Comparison of ENCODE assay signal across 8 cellular contexts in the genomic region with DNA sequence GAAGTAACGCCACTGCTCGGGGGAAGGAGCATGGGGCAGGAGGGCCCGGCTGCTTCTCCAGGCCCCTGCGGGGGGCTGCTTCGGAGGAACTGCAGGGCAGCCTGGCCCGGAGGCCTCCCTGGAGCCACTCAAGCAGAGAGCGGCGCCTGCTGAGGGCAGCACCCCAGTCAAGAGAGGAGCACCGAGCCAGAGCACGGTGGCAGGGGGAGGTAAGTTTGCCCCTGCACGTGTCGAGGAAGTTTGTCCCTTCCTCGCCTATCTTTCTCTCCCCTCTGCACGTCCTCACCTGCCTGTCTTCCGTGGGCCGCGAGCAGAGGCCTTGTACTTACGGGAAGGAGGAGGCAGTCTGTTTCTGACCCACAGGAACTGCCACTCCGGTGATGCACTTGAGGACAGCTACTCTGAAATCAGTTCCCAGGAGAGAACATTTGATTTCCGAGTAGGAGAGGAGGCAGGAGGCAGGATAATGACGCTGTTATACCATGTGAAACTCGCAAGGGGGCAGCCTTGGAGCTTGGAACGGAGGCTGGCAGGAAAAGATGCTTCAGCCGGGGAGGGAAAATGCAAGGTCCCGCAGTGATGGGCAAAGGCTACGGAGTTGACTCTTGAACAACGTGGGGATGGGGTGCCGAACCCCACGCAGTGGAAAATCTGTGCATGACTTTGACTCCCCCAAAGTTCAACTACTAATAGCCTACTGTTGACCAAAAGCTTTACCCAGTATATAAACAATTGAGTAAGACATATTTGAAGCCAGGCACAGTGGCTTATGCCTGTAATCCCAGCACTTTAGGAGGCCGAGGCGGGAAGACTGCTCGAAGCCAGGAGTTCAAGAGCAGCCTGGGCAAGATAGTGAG. TPM values are rescaled to one million over a fixed set of nuclear protein-coding genes. Genes with fewer than 3 reads are reported as not detected.
DNase-seq lines count a peak whose midpoint lies in the region; ATAC-seq and TF ChIP-seq lines count a peak whose summit lies in the region.

No MANE protein-coding gene starts in this region.

- H3K27me3 ChIP-seq in adrenal gland, result peaks cover 5% of the 10 kb centered on the region

- TF ChIP-seq CTCF in GM12865 (IDR thresholded peaks at IDR 0.05; ENCODE audit: insufficient read depth, low read depth, low read length, missing control alignments) (peak; percentile 82), adrenal gland (IDR thresholded peaks at IDR 0.05) (peak; percentile 75 to 95 (median 90))

- ATAC-seq in left cardiac atrium (peak; percentile 75 to 76), GM18909 (IDR thresholded peaks at IDR 0.05; ENCODE audit: poor library complexity, unreplicated experiment) (no peak), GM18498 (IDR thresholded peaks at IDR 0.05; ENCODE audit: unreplicated experiment) (no peak)

- intact Hi-C loops in adrenal gland (cut with DNase I), result loop anchor here (2.0 to 5.0 kb wide), 3 partner anchors 116 to 142 kb away; no protein-coding TSS in a partner anchor
- intact Hi-C loops in left cardiac atrium (cut with DNase I), result loop anchor here (1.0 to 5.0 kb wide), 2 partner anchors 120 to 143 kb away; no protein-coding TSS in a partner anchor

- no peaks in the 10 kb centered on the region for H3K4me1 ChIP-seq in adrenal gland (replicated peaks in 1 of 2)

- DNase-seq in GM12865 (ENCODE audit: low read depth) (peak; percentile 88), NCI-H1105 treated with DMSO at 0.1 percent for 48 hours (lab: John Stamatoyannopoulos, UW) (peak; percentile 76), SW480 (ENCODE audit: low spot score) (peak; percentile 80), adrenal gland (peak; percentile 77 to 86 (median 79)), left cardiac atrium (peak; percentile 71), pulmonary artery endothelial cell (ENCODE audit: low read depth, low spot score) (peak; percentile 19)

- no peak for TF ChIP-seq POLR2A in adrenal gland (IDR thresholded peaks at IDR 0.05)

- no peak overlapping the region for H3K27ac ChIP-seq in adrenal gland

- H3K36me3 ChIP-seq in adrenal gland (replicated peaks in 1 of 2), result no peaks in the 10 kb centered on the region

- H3K4me3 ChIP-seq in GM12865 (ENCODE audit: low read depth, low read length) (no peak overlapping the region), adrenal gland (no peak overlapping the region)

- H3K9me3 ChIP-seq in adrenal gland (replicated peaks in 1 of 3), result no peaks in the 10 kb centered on the region

- 29 to 34% (median 30%) methylated on average over 30 to 32 of the region's 32 CpGs for WGBS in adrenal gland, 4 donors

RNA-seq across cellular contexts. Expression of a gene that starts 5.0 kb away (rescaled TPM):
- not detected for total RNA-seq in adrenal gland
- polyA plus RNA-seq in adrenal gland, result under 1 TPM in 1 of 3 donors, not detected in 2; 0.03 TPM
- total RNA-seq in left cardiac atrium, result not detected
- total RNA-seq in pulmonary artery endothelial cell, result not detected in 2 replicates

RNA-seq across cellular contexts. Expression of a gene that starts 5.6 kb away (rescaled TPM):
- total RNA-seq in adrenal gland, result under 1 TPM in 1 of 8 donors, not detected in 7; 0.18 TPM
- under 1 TPM in 2 of 3 donors, not detected in 1; 0.16 to 0.17 TPM for polyA plus RNA-seq in adrenal gland
- under 1 TPM; 0.18 to 0.44 TPM for total RNA-seq in left cardiac atrium
- not detected in 2 replicates for total RNA-seq in pulmonary artery endothelial cell

RNA-seq across cellular contexts. Expression of a gene that starts 18.2 kb away (rescaled TPM):
- not detected for total RNA-seq in adrenal gland
- polyA plus RNA-seq in adrenal gland, result not detected
- not detected for total RNA-seq in left cardiac atrium
- not detected in 2 replicates for total RNA-seq in pulmonary artery endothelial cell

RNA-seq across cellular contexts. Expression of a gene that starts 23.7 kb away (rescaled TPM):
- total RNA-seq in adrenal gland (10 to 100 TPM in 1 of 8 donors, 1 to 10 TPM in 7; 1.8 to 16.1 (median 6.7) TPM), left cardiac atrium (under 1 TPM; 0.39 to 0.56 TPM), pulmonary artery endothelial cell (0.60 TPM in 1 of 2 replicates, not detected in the other)
- polyA plus RNA-seq in adrenal gland, result 1 to 10 TPM; 3.5 to 6.4 (median 4.2) TPM

Comparison
In these comparisons a context has a peak if more than half of its experiments do, and no peak if none do; other contexts are left out.
1. DNase-seq: peak in every context shown above with its lines; median percentile 88 in GM12865; 80 in SW480; 79 in adrenal gland; 76 in NCI-H1105 treated with DMSO at 0.1 percent for 48 hours; 71 in left cardiac atrium; 19 in pulmonary artery endothelial cell.
2. ATAC-seq: peak in left cardiac atrium (2 of 2); none in GM18909 (single experiment) and GM18498 (single experiment).